2 cellular contexts compared by ENCODE assay signal in genomic region chr12:26119391-26119981, GRCh38.
TF ChIP-seq lines count a peak whose summit lies in the region.

No MANE protein-coding gene starts in this region.

TF ChIP-seq in GM12878, 131 proteins besides CTCF, POLR2A, EP300 and RAD21:
- TF ChIP-seq BMI1 (IDR thresholded peaks at IDR 0.05; ENCODE audit: borderline replicate concordance) (0 out of 2 replicates have a peak, but pooled peaks have one; percentile 15), SMC3 (IDR thresholded peaks at IDR 0.05; ENCODE audit: borderline replicate concordance, low read length) (peak; percentile 73; the same call in 1 of the 2 replicates), RAD51 (IDR thresholded peaks at IDR 0.05) (peak; percentile 35; the same call in 1 of the 2 replicates), ZNF384 (IDR thresholded peaks at IDR 0.05; ENCODE audit: borderline replicate concordance, low read depth, low read length) (no peak), JUND (IDR thresholded peaks at IDR 0.05; ENCODE audit: low read depth, low read length) (0 out of 2 replicates have a peak, but pooled peaks have one; percentile 2), CBX3 (IDR thresholded peaks at IDR 0.05; ENCODE audit: borderline replicate concordance, low read depth) (no peak), IKZF2 (IDR thresholded peaks at IDR 0.05) (0 out of 4 replicates have a peak, but pooled peaks of 1 of the 2 experiments have one; percentile 38), ATF7 (IDR thresholded peaks at IDR 0.05; ENCODE audit: low read depth) (peak; percentile 85)

TF ChIP-seq in HepG2, 621 proteins besides CTCF, POLR2A, EP300 and RAD21:
- TF ChIP-seq SMC3 (IDR thresholded peaks at IDR 0.05; ENCODE audit: low read length) (peak; percentile 40; the same call in 1 of the 2 replicates), ZNF841 (CRISPR knock-in tag; IDR thresholded peaks at IDR 0.05; ENCODE audit: borderline replicate concordance) (no peak), STAG1 (CRISPR knock-in tag; IDR thresholded peaks at IDR 0.05) (peak; percentile 58), ZNF768 (CRISPR knock-in tag; IDR thresholded peaks at IDR 0.05) (no peak), ZNF367 (CRISPR knock-in tag; IDR thresholded peaks at IDR 0.05; ENCODE audit: borderline replicate concordance) (no peak)
